ENCODE assay signal across 9 cellular contexts in genomic region chr3:107522510-107523360, GRCh38. TPM values are rescaled to one million over a fixed set of nuclear protein-coding genes. Genes with fewer than 3 reads are reported as not detected.
DNase-seq lines count a peak whose midpoint lies in the region; ATAC-seq, FAIRE-seq and TF ChIP-seq lines count a peak whose summit lies in the region.
"Had no signal": no experiment of that assay in that cellular context is flagged by ENCODE, and none has a peak within 500 bp of the region (broad histone marks: within the 10 kb centered on the region; RNA-seq: fewer than 3 reads in every experiment).

Gene BBX, plus strand, starts transcription at chr3:107522962. Its CDS starts 187,499 bp downstream, at chr3:107710461.

- H3K9ac ChIP-seq in keratinocyte (ENCODE audit: control insufficient read depth, extremely low read depth, insufficient read depth, low read length) = peak within 1 kb of the TSS; percentile 88

- H3K4me3 ChIP-seq in keratinocyte (ENCODE audit: control insufficient read depth in 2 of 3, extremely low read depth in 1 of 3, insufficient read depth in 2 of 3, low read depth in 1 of 3, low read length in 3 of 3) = peak within 1 kb of the TSS; percentile 72 to 96 (median 93)

- H3K27me3 ChIP-seq in keratinocyte (ENCODE audit: control insufficient read depth, extremely low read depth, insufficient read depth, low read length) = no peaks in the 10 kb centered on the region

- FAIRE-seq in keratinocyte (lab: Jason Lieb, UNC) = peak; percentile 73
- FAIRE-seq: colon had no signal

- peaks cover 37% of the 10 kb centered on the region for H3K79me2 ChIP-seq in keratinocyte (ENCODE audit: control insufficient read depth, insufficient read depth, low read length)

- TF ChIP-seq CTCF in keratinocyte (optimal IDR thresholded peaks at IDR 0.05 in 1 of 3, IDR thresholded peaks at IDR 0.05 in 1 of 3, conservative IDR thresholded peaks at IDR 0.05 in 1 of 3; ENCODE audit: extremely low read depth in 1 of 3, insufficient read depth in 2 of 3, low read length in 3 of 3) = no peak

- DNase-seq in AML-193 (lab: John Stamatoyannopoulos, UW) (peak; percentile 94), NCI-H510A (lab: John Stamatoyannopoulos, UW) (peak; percentile 68), cerebellar nuclear complex (lab: John Stamatoyannopoulos, UW) (peak; percentile 42 to 93), keratinocyte (ENCODE audit: low read depth, low spot score) (peak; percentile 60)
- DNase-seq in activated CD4-positive, alpha-beta T cell treated with anti-CD3 and anti-CD28 coated beads for 1 hour = peak; percentile 90
- DNase-seq in stimulated activated CD4-positive, alpha-beta T cell treated with anti-CD3 and anti-CD28 coated beads, Interleukin-12 subunit alpha, Interleukin-12 subunit beta, amount 100 ng/mL, for 48 hours (ENCODE audit: low read depth in 2 of 3, low spot score in 1 of 3) = peak; percentile 80 to 96 (median 87)

- peak; percentile 94 for ATAC-seq in HG03439 (IDR thresholded peaks at IDR 0.05; ENCODE audit: unreplicated experiment)

- dilution Hi-C loops in keratinocyte (cut with MboI; ENCODE audit: extremely low pct_ligation_motif_present, low sequenced_read_pairs) = no loop called here

- no peaks in the 10 kb centered on the region for H3K9me3 ChIP-seq in keratinocyte (ENCODE audit: control insufficient read depth, low read depth, low read length)

- H3K36me3 ChIP-seq in keratinocyte (ENCODE audit: control insufficient read depth in 2 of 2, extremely low read depth in 1 of 2, insufficient read depth in 2 of 2, low read length in 2 of 2) = peaks cover 0 to 2% of the 10 kb centered on the region in 2 experiments

- H4K20me1 ChIP-seq in keratinocyte (ENCODE audit: control insufficient read depth, extremely low read depth, insufficient read depth, low read length) = no peaks in the 10 kb centered on the region

- no peaks in the 10 kb centered on the region for H3K9me1 ChIP-seq in keratinocyte (ENCODE audit: control insufficient read depth, extremely low read depth, insufficient read depth, low read length)

- peaks cover 12% of the 10 kb centered on the region for H3K4me1 ChIP-seq in keratinocyte (ENCODE audit: control insufficient read depth, extremely low read depth, insufficient read depth, low read length)

- peak within 1 kb of the TSS; percentile 89 for H2AFZ ChIP-seq in keratinocyte (ENCODE audit: control insufficient read depth, low read length)

- peak within 1 kb of the TSS; percentile 83 for H3K27ac ChIP-seq in keratinocyte (ENCODE audit: control insufficient read depth, insufficient read depth, low read length)

- peak within 1 kb of the TSS; percentile 92 for H3K4me2 ChIP-seq in keratinocyte (ENCODE audit: control insufficient read depth, extremely low read depth, insufficient read depth, low read depth, low read length)

- TF ChIP-seq POLR2A in GM19193 (IDR thresholded peaks at IDR 0.05; ENCODE audit: extremely low read depth, insufficient read depth, insufficient read length) = peak; percentile 63

RNA-seq across cellular contexts. Expression of gene BBX, which starts in this region (rescaled TPM):
- polyA plus RNA-seq in keratinocyte = 30.9 to 43.4 TPM (median 33.3 TPM) in 3 replicates
- polyA plus RNA-seq in keratinocyte (2011; ENCODE audit: low read depth) = 22.3 TPM
- polyA plus RNA-seq in keratinocyte (2011; cell fraction: cytosol; rRNA removed) = 22.1 and 42.6 TPM in 2 replicates
- polyA plus RNA-seq in keratinocyte (2011; cell fraction: nucleus; rRNA removed) = 43.0 and 49.4 TPM in 2 replicates
- 17.3 and 26.1 TPM in 2 replicates for polyA plus RNA-seq in keratinocyte (2012; ENCODE audit: low replicate concordance)
- polyA minus RNA-seq in keratinocyte = 59.5 to 71.7 TPM (median 62.9 TPM) in 3 replicates
- polyA minus RNA-seq in keratinocyte (2011; cell fraction: cytosol; rRNA and poly(A)+ RNA removed) = 32.6 TPM
- polyA minus RNA-seq in keratinocyte (2011; cell fraction: nucleus; rRNA and poly(A)+ RNA removed) = 62.0 and 115 TPM in 2 replicates

Comparison
In these comparisons a context has a peak if more than half of its experiments do, and no peak if none do; other contexts are left out.
1. Peak in every context shown above with its lines: DNase-seq, ATAC-seq, H3K4me3 ChIP-seq and H3K27ac ChIP-seq.